ENCODE assay signal across 8 cellular contexts in the genomic region with DNA sequence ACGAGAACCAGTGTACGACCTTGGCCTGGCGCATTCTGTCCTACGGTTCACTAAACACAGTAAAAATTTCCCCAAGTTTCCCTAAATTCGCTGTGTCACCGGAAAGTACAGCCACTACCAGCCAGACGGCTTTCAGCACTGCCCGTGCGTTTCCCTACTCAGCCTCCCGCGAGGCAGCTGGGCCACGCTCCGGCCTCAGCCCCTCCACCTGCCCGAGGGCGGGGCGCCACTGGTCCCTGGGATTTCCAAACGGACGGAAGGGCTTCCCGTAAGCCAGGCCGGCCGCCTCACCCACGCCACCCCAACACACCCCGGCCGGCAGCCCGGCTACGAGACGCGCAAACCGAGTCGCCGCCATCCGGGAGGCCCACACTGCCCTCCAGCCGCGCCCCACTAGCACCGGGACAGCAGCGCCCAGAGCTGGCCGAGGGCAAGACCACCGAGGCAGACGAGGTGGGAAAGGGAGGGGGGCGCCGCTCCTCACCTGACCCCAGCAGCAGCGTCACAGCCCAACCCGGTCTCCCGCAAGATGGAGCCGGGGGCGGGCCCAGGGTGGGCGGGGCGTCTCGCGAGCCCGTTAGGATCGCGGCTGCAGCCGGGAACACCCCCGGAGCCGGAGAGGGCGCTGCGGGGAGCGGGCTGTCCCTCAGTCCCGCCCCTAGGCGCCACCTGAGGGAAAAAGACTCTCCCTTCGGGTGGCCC.
DNase-seq lines count a peak whose midpoint lies in the region; ATAC-seq and TF ChIP-seq lines count a peak whose summit lies in the region.

A gene (minus strand): TSS at position 531 of the 702 bp plus-strand sequence. CDS start 13,202 bp downstream, outside the sequence.

- ATAC-seq in GM18909 (IDR thresholded peaks at IDR 0.05; ENCODE audit: poor library complexity, unreplicated experiment) (peak; percentile 87), HG03159 (IDR thresholded peaks at IDR 0.05; ENCODE audit: unreplicated experiment) (peak; percentile 90)

- peak; percentile 31 for TF ChIP-seq CTCF in AG10803 (conservative IDR thresholded peaks at IDR 0.05; ENCODE audit: low read length)

- peak within 1 kb of the TSS; percentile 76 for H3K4me3 ChIP-seq in AG10803 (ENCODE audit: low read length)

- DNase-seq in AG10803 (ENCODE audit: low read depth) (peak; percentile 77), NCI-H345 treated with DMSO at 0.1 percent for 48 hours (lab: John Stamatoyannopoulos, UW; ENCODE audit: unreplicated experiment) (peak; percentile 73), iris pigment epithelial cell (ENCODE audit: low read depth) (peak; percentile 86)
- peak; percentile 87 to 91 (median 89) for DNase-seq in activated CD4-positive, CD25-positive, alpha-beta regulatory T cell (lab: John Stamatoyannopoulos, UW)
- DNase-seq in central memory CD4-positive, alpha-beta T cell = peak; percentile 84
- DNase-seq in stimulated activated CD4-positive, alpha-beta T cell treated with anti-CD3 and anti-CD28 coated beads, Interleukin-12 subunit alpha, Interleukin-12 subunit beta, amount 100 ng/mL, for 24 hours (ENCODE audit: low read depth in 2 of 2) = peak; percentile 87 to 96

Comparison
In these comparisons a context has a peak if more than half of its experiments do, and no peak if none do; other contexts are left out.
1. Peak in every context shown above with its lines: DNase-seq, ATAC-seq and H3K4me3 ChIP-seq.